In genomic region chr11:29634744-29635143, GRCh38 we compare ENCODE assay signal across 16 cellular contexts.
DNase-seq lines count a peak whose midpoint lies in the region; TF ChIP-seq lines count a peak whose summit lies in the region.
"Had no signal": no experiment of that assay in that cellular context is flagged by ENCODE, and none has a peak within 500 bp of the region (broad histone marks: within the 10 kb centered on the region; RNA-seq: fewer than 3 reads in every experiment).

No MANE protein-coding gene starts in this region.

- in situ Hi-C loops in brain microvascular endothelial cell (cut with HindIII; ENCODE audit: low pct_ligation_motif_present, low sequenced_read_pairs) (no loop called here), HAP-1 (cut with MboI; ENCODE audit: low sequenced_read_pairs) (no loop called here)

- H3K4me3 ChIP-seq in brain microvascular endothelial cell (ENCODE audit: low read depth, low read length): no peak overlapping the region
- no peak overlapping the region for H3K4me3 ChIP-seq in subcutaneous abdominal adipose tissue (ENCODE audit: low read depth in 1 of 5, low read length in 5 of 5)
- H3K4me3 ChIP-seq in HAP-1: no peak overlapping the region
- H3K4me3 ChIP-seq: BLaER1 treated with 17β-estradiol and CSF1 and Interleukin-3, amounts not matched to agents 10 nM and 100 nM; GM12878; GM23248 had no signal

- H3K27ac ChIP-seq in brain microvascular endothelial cell (no peak overlapping the region), subcutaneous abdominal adipose tissue (ENCODE audit: low read depth, low read length) (peak overlapping the region; percentile 48)
- H3K27ac ChIP-seq: BLaER1 treated with 17β-estradiol and CSF1 and Interleukin-3, amounts not matched to agents 10 nM and 100 nM; GM23248; HL-60 had no signal

- H3K36me3 ChIP-seq in brain microvascular endothelial cell (replicated peaks) (no peaks in the 10 kb centered on the region), subcutaneous abdominal adipose tissue (ENCODE audit: control insufficient read depth in 5 of 5, insufficient read depth in 5 of 5, low read length in 5 of 5) (no peaks in the 10 kb centered on the region), HAP-1 (replicated peaks) (no peaks in the 10 kb centered on the region)
- H3K36me3 ChIP-seq: BLaER1 treated with 17β-estradiol and CSF1 and Interleukin-3, amounts not matched to agents 10 nM and 100 nM had no signal

- H3K4me1 ChIP-seq in subcutaneous abdominal adipose tissue (ENCODE audit: control insufficient read depth in 5 of 5, insufficient read depth in 5 of 5, low read length in 5 of 5): peaks cover 0 to 9% (median 0%) of the 10 kb centered on the region in 5 donors
- no peaks in the 10 kb centered on the region for H3K4me1 ChIP-seq in HAP-1

- peak; percentile 6 for TF ChIP-seq CTCF in brain microvascular endothelial cell (IDR thresholded peaks at IDR 0.05; ENCODE audit: low read depth, low read length, missing control alignments)

- H3K27me3 ChIP-seq in brain microvascular endothelial cell (replicated peaks): no peaks in the 10 kb centered on the region
- no peaks in the 10 kb centered on the region for H3K27me3 ChIP-seq in subcutaneous abdominal adipose tissue (ENCODE audit: control insufficient read depth in 5 of 5, insufficient read depth in 4 of 5, low read length in 5 of 5)
- no peaks in the 10 kb centered on the region for H3K27me3 ChIP-seq in HAP-1 (ENCODE audit: low read depth)
- H3K27me3 ChIP-seq: BLaER1 treated with 17β-estradiol and CSF1 and Interleukin-3, amounts not matched to agents 10 nM and 100 nM had no signal

- H3K9me3 ChIP-seq in subcutaneous abdominal adipose tissue (ENCODE audit: control insufficient read depth in 5 of 5, low read length in 5 of 5) (no peaks in the 10 kb centered on the region), HAP-1 (no peaks in the 10 kb centered on the region)
- H3K9me3 ChIP-seq: BLaER1 treated with 17β-estradiol and CSF1 and Interleukin-3, amounts not matched to agents 10 nM and 100 nM had no signal

- H3K9ac ChIP-seq in subcutaneous abdominal adipose tissue (ENCODE audit: low read length in 5 of 5): no peak overlapping the region
- H3K9ac ChIP-seq: BLaER1 treated with 17β-estradiol and CSF1 and Interleukin-3, amounts not matched to agents 10 nM and 100 nM; GM23248 had no signal

- DNase-seq in NOMO-1 treated with DMSO at 0.1 percent for 48 hours (lab: John Stamatoyannopoulos, UW; ENCODE audit: unreplicated experiment): peak; percentile 3
- no peak for DNase-seq in NOMO-1 (lab: John Stamatoyannopoulos, UW; ENCODE audit: unreplicated experiment in 2 of 2)
- DNase-seq in NOMO-1 treated with dmso at 0.1 percent for 144 hours (lab: John Stamatoyannopoulos, UW; ENCODE audit: unreplicated experiment): peak; percentile 2
- no peak for DNase-seq in brain microvascular endothelial cell
- no peak for DNase-seq in HAP-1 (ENCODE audit: low spot score in 2 of 2)
- DNase-seq in stimulated activated CD4-positive, alpha-beta T cell treated with anti-CD3 and anti-CD28 coated beads, Interleukin-4, amount 100 ng/mL, for 4 hours: no peak
- no peak for DNase-seq in NCI-H1694 (lab: John Stamatoyannopoulos, UW)
- DNase-seq: 8988T; CD4-positive, alpha-beta T cell; DMS79; H9 had no signal

Comparison
In these comparisons a context has a peak if more than half of its experiments do, and no peak if none do; other contexts are left out.
1. DNase-seq: peak in NOMO-1 treated with DMSO at 0.1 percent for 48 hours (single experiment) and NOMO-1 treated with dmso at 0.1 percent for 144 hours (single experiment); none in NOMO-1 (0 of 2), brain microvascular endothelial cell (single experiment), HAP-1 (0 of 2), stimulated activated CD4-positive, alpha-beta T cell treated with anti-CD3 and anti-CD28 coated beads, Interleukin-4, amount 100 ng/mL, for 4 hours (0 of 2) and NCI-H1694 (single experiment).